ENCODE assay signal across 8 cellular contexts in genomic region chr7:76303829-76304505, GRCh38. TPM values are rescaled to one million over a fixed set of nuclear protein-coding genes. Genes with fewer than 3 reads are reported as not detected.
A peak's percentile ranks its signal among the peaks of the same experiment; 100 is the strongest.
DNase-seq lines count a peak whose midpoint lies in the region; ATAC-seq and TF ChIP-seq lines count a peak whose summit lies in the region.

No MANE protein-coding gene starts in this region.

- H3K36me3 Mint-ChIP-seq in activated naive CD4-positive, alpha-beta T cell treated with anti-CD3 and anti-CD28 coated beads, Interleukin-2, amount 10 ng/mL, durations not matched to agents 7 days and 5 days, result peaks cover 1% of the 10 kb centered on the region
- H3K36me3 Mint-ChIP-seq in activated CD8-positive, alpha-beta T cell treated with anti-CD3 and anti-CD28 coated beads for 36 hours (ENCODE audit: low read depth), result peaks cover 14% of the 10 kb centered on the region

- peaks cover 22% of the 10 kb centered on the region for H3K36me3 ChIP-seq in right atrium auricular region

- peak overlapping the region; percentile 85 for H3K4me3 Mint-ChIP-seq in activated naive CD4-positive, alpha-beta T cell treated with anti-CD3 and anti-CD28 coated beads, Interleukin-2, amount 10 ng/mL, durations not matched to agents 7 days and 5 days
- peak overlapping the region; percentile 92 for H3K4me3 Mint-ChIP-seq in activated CD8-positive, alpha-beta T cell treated with anti-CD3 and anti-CD28 coated beads for 36 hours

- H3K27ac ChIP-seq in right atrium auricular region, result peak overlapping the region; percentile 100
- H3K27ac ChIP-seq in skin epidermis, result peak overlapping the region in 20 of 21 experiments; percentile 81 to 99 (median 93)

- POLR2A ChIA-PET in activated CD8-positive, alpha-beta T cell treated with anti-CD3 and anti-CD28 coated beads for 36 hours (lab: Charles Lee), result interaction anchor here (1.5 to 1.7 kb wide), 2 partner anchors 9 to 13 kb away, joined by 3 to 4 read pairs; no protein-coding TSS in a partner anchor

- peak overlapping the region; percentile 76 for H3K27ac Mint-ChIP-seq in activated naive CD4-positive, alpha-beta T cell treated with anti-CD3 and anti-CD28 coated beads, Interleukin-2, amount 10 ng/mL, durations not matched to agents 7 days and 5 days
- H3K27ac Mint-ChIP-seq in activated CD8-positive, alpha-beta T cell treated with anti-CD3 and anti-CD28 coated beads for 36 hours, result peak overlapping the region; percentile 94

- CTCF ChIA-PET in activated naive CD4-positive, alpha-beta T cell treated with anti-CD3 and anti-CD28 coated beads, Interleukin-2, amount 10 ng/mL, durations not matched to agents 7 days and 5 days (lab: Charles Lee), result interaction anchor here (1.0 to 6.5 kb wide), 4 partner anchors 11 to 135 kb away, joined by 3 to 33 read pairs (median 16); no protein-coding TSS in a partner anchor
- CTCF ChIA-PET in activated CD8-positive, alpha-beta T cell treated with anti-CD3 and anti-CD28 coated beads for 36 hours (lab: Charles Lee), result interaction anchor here (0.8 to 8.3 kb wide), 5 partner anchors 10 to 127 kb away, joined by 3 to 55 read pairs (median 4); no protein-coding TSS in a partner anchor

- H3K27me3 Mint-ChIP-seq in activated naive CD4-positive, alpha-beta T cell treated with anti-CD3 and anti-CD28 coated beads, Interleukin-2, amount 10 ng/mL, durations not matched to agents 7 days and 5 days, result peaks cover 49% of the 10 kb centered on the region
- peaks cover 4% of the 10 kb centered on the region for H3K27me3 Mint-ChIP-seq in activated CD8-positive, alpha-beta T cell treated with anti-CD3 and anti-CD28 coated beads for 36 hours

- H3K4me1 Mint-ChIP-seq in activated naive CD4-positive, alpha-beta T cell treated with anti-CD3 and anti-CD28 coated beads, Interleukin-2, amount 10 ng/mL, durations not matched to agents 7 days and 5 days, result peaks cover 21% of the 10 kb centered on the region
- H3K4me1 Mint-ChIP-seq in activated CD8-positive, alpha-beta T cell treated with anti-CD3 and anti-CD28 coated beads for 36 hours (ENCODE audit: low read depth), result peaks cover 15% of the 10 kb centered on the region

- peaks cover 0 to 47% of the 10 kb centered on the region in 2 donors for H3K4me1 ChIP-seq in right atrium auricular region

- TF ChIP-seq CTCF in activated CD8-positive, alpha-beta T cell treated with anti-CD3 and anti-CD28 coated beads for 36 hours (IDR thresholded peaks at IDR 0.05), result no peak
- TF ChIP-seq CTCF in right atrium auricular region (IDR thresholded peaks at IDR 0.05), result no peak

- peak; percentile 35 for DNase-seq in activated naive CD4-positive, alpha-beta T cell treated with anti-CD3 and anti-CD28 coated beads, Interleukin-2, amount 10 ng/mL, durations not matched to agents 7 days and 5 days
- no peak for DNase-seq in activated naive CD4-positive, alpha-beta T cell treated with Interleukin-2 at 50 U/mL for 16 hours
- DNase-seq in activated CD8-positive, alpha-beta T cell treated with anti-CD3 and anti-CD28 coated beads for 36 hours, result peak; percentile 45
- DNase-seq in right atrium auricular region (ENCODE audit: low spot score) (no peak), foreskin melanocyte (no peak)
- no peak for DNase-seq in stimulated activated CD4-positive, alpha-beta T cell treated with anti-CD3 and anti-CD28 coated beads, Interleukin-4, amount 100 ng/mL, for 1 hour

- no peaks in the 10 kb centered on the region for H3K9me3 Mint-ChIP-seq in activated naive CD4-positive, alpha-beta T cell treated with anti-CD3 and anti-CD28 coated beads, Interleukin-2, amount 10 ng/mL, durations not matched to agents 7 days and 5 days
- no peaks in the 10 kb centered on the region for H3K9me3 Mint-ChIP-seq in activated CD8-positive, alpha-beta T cell treated with anti-CD3 and anti-CD28 coated beads for 36 hours

- intact Hi-C loops in activated CD8-positive, alpha-beta T cell treated with anti-CD3 and anti-CD28 coated beads for 36 hours (cut with micrococcal nuclease), result no loop called here

- peak; percentile 21 for ATAC-seq in activated CD8-positive, alpha-beta T cell treated with anti-CD3 and anti-CD28 coated beads for 36 hours
- no peak for ATAC-seq in GM18517 (IDR thresholded peaks at IDR 0.05; ENCODE audit: unreplicated experiment)

- no peaks in the 10 kb centered on the region for H3K9me3 ChIP-seq in right atrium auricular region

- no peaks in the 10 kb centered on the region for H3K27me3 ChIP-seq in right atrium auricular region

- H3K4me3 ChIP-seq in right atrium auricular region, result peak overlapping the region; percentile 94 to 98
- peak overlapping the region; percentile 71 to 97 (median 83) for H3K4me3 ChIP-seq in skin epidermis

RNA-seq across cellular contexts. Expression of gene HSPB1, which starts 1.5 kb away (rescaled TPM):
- total RNA-seq in activated CD8-positive, alpha-beta T cell treated with anti-CD3 and anti-CD28 coated beads for 36 hours, result 100 to 1,000 TPM; 104 to 109 TPM
- 1,000 to 10,000 TPM; 1,006 to 1,433 TPM for total RNA-seq in right atrium auricular region

RNA-seq across cellular contexts. Expression of gene YWHAG, which starts 54.8 kb away (rescaled TPM):
- 100 to 1,000 TPM; 138 to 143 TPM for total RNA-seq in activated CD8-positive, alpha-beta T cell treated with anti-CD3 and anti-CD28 coated beads for 36 hours
- 100 to 1,000 TPM; 132 to 153 TPM for total RNA-seq in right atrium auricular region

Comparison
In these comparisons a context has a peak if more than half of its experiments do, and no peak if none do; other contexts are left out.
1. DNase-seq: peak in activated naive CD4-positive, alpha-beta T cell treated with anti-CD3 and anti-CD28 coated beads, Interleukin-2, amount 10 ng/mL, durations not matched to agents 7 days and 5 days (single experiment) and activated CD8-positive, alpha-beta T cell treated with anti-CD3 and anti-CD28 coated beads for 36 hours (single experiment); none in activated naive CD4-positive, alpha-beta T cell treated with Interleukin-2 at 50 U/mL for 16 hours (single experiment), right atrium auricular region (single experiment), foreskin melanocyte (single experiment) and stimulated activated CD4-positive, alpha-beta T cell treated with anti-CD3 and anti-CD28 coated beads, Interleukin-4, amount 100 ng/mL, for 1 hour (single experiment).
2. RNA of gene HSPB1, which starts 1.5 kb away (total RNA-seq): 1,006 to 1,433 TPM in right atrium auricular region; 104 to 109 TPM in activated CD8-positive, alpha-beta T cell treated with anti-CD3 and anti-CD28 coated beads for 36 hours; every median in the first group is over 4 times any median in the second.